19 cellular contexts compared by ENCODE assay signal in genomic region chr15:37001436-37001835, GRCh38.
DNase-seq lines count a peak whose midpoint lies in the region; ATAC-seq and TF ChIP-seq lines count a peak whose summit lies in the region.
"Had no signal": no experiment of that assay in that cellular context is flagged by ENCODE, and none has a peak within 500 bp of the region (broad histone marks: within the 10 kb centered on the region; RNA-seq: fewer than 3 reads in every experiment).

No MANE protein-coding gene starts in this region.

- H3K4me1 ChIP-seq in cardiac muscle cell (ENCODE audit: low read depth) = peaks cover 46% of the 10 kb centered on the region
- peaks cover 0 to 35% (median 8%) of the 10 kb centered on the region in 12 donors for H3K4me1 ChIP-seq in heart left ventricle
- no peaks in the 10 kb centered on the region for H3K4me1 ChIP-seq in GM23248 (ENCODE audit: insufficient read depth)
- H3K4me1 ChIP-seq in spleen = no peaks in the 10 kb centered on the region
- H3K4me1 ChIP-seq: BLaER1 had no signal

- TF ChIP-seq POLR2A in heart left ventricle (IDR thresholded peaks at IDR 0.05) (no peak), spleen (IDR thresholded peaks at IDR 0.05) (no peak)

- ATAC-seq in heart left ventricle = no peak
- ATAC-seq: GM12878 had no signal

- peaks cover 54% of the 10 kb centered on the region for H3K79me2 ChIP-seq in GM23248 (ENCODE audit: insufficient read depth)

- H2AFZ ChIP-seq in GM23248 = no peak overlapping the region

- H3K9ac ChIP-seq in GM23248 = no peak overlapping the region
- H3K9ac ChIP-seq: BLaER1 had no signal

- no peaks in the 10 kb centered on the region for H3F3A ChIP-seq in GM23248 (ENCODE audit: insufficient read depth)

- H3K27me3 ChIP-seq in cardiac muscle cell = no peaks in the 10 kb centered on the region
- H3K27me3 ChIP-seq in heart left ventricle = no peaks in the 10 kb centered on the region
- no peaks in the 10 kb centered on the region for H3K27me3 ChIP-seq in GM23248 (replicated peaks; ENCODE audit: insufficient read depth)
- no peaks in the 10 kb centered on the region for H3K27me3 ChIP-seq in spleen (replicated peaks in 1 of 7)
- H3K27me3 ChIP-seq: BE2C, BLaER1 had no signal

- in situ Hi-C loops in GM23248 (cut with MboI) = no loop called here

- no peaks in the 10 kb centered on the region for H4K20me1 ChIP-seq in GM23248 (ENCODE audit: insufficient read depth)
- H4K20me1 ChIP-seq: BLaER1 had no signal

- TF ChIP-seq CTCF in cardiac muscle cell (IDR thresholded peaks at IDR 0.05; ENCODE audit: low read depth, low read length) = no peak
- no peak for TF ChIP-seq CTCF in heart left ventricle (IDR thresholded peaks at IDR 0.05)
- no peak for TF ChIP-seq CTCF in epithelial cell of esophagus (IDR thresholded peaks at IDR 0.05; ENCODE audit: insufficient read depth, low read depth, low read length, missing control alignments)
- TF ChIP-seq CTCF in spleen (IDR thresholded peaks at IDR 0.05 in 8 of 11, conservative IDR thresholded peaks at IDR 0.05 in 3 of 11) = no peak

- H3K9me3 ChIP-seq in cardiac muscle cell (ENCODE audit: low read depth) = no peaks in the 10 kb centered on the region
- H3K9me3 ChIP-seq in heart left ventricle = peaks cover 0 to 5% (median 0%) of the 10 kb centered on the region in 12 donors
- no peaks in the 10 kb centered on the region for H3K9me3 ChIP-seq in GM23248 (ENCODE audit: low read depth)
- H3K9me3 ChIP-seq in spleen = peaks cover 0 to 9% (median 0%) of the 10 kb centered on the region in 8 donors
- H3K9me3 ChIP-seq: BLaER1 had no signal

- no peak overlapping the region for H3K4me3 ChIP-seq in cardiac muscle cell
- no peak overlapping the region for H3K4me3 ChIP-seq in heart left ventricle
- H3K4me3 ChIP-seq in epithelial cell of esophagus (ENCODE audit: low read length) = no peak overlapping the region
- H3K4me3 ChIP-seq in GM23248 = no peak overlapping the region
- H3K4me3 ChIP-seq in spleen = no peak overlapping the region
- H3K4me3 ChIP-seq: BLaER1, GM12878 had no signal

- H3K27ac ChIP-seq in cardiac muscle cell (peak overlapping the region; percentile 65), heart left ventricle (peak overlapping the region in 1 of 12 donors; percentile 53), GM23248 (no peak overlapping the region), spleen (no peak overlapping the region)
- H3K27ac ChIP-seq: 22Rv1, BLaER1 had no signal

- peaks cover 40% of the 10 kb centered on the region for H3K36me3 ChIP-seq in cardiac muscle cell
- H3K36me3 ChIP-seq in heart left ventricle = peaks cover 0 to 15% (median 4%) of the 10 kb centered on the region in 9 donors
- H3K36me3 ChIP-seq in GM23248 (ENCODE audit: low read depth) = peaks cover 28% of the 10 kb centered on the region
- no peaks in the 10 kb centered on the region for H3K36me3 ChIP-seq in spleen
- H3K36me3 ChIP-seq: BLaER1 had no signal

- no peak overlapping the region for H3K4me2 ChIP-seq in GM23248 (ENCODE audit: unreplicated experiment)
- H3K4me2 ChIP-seq: BLaER1 had no signal

- H3K9me2 ChIP-seq in GM23248 (ENCODE audit: insufficient read depth) = no peaks in the 10 kb centered on the region

- DNase-seq in cardiac muscle cell (ENCODE audit: low read depth in 1 of 2, low spot score in 1 of 2) = no peak
- no peak for DNase-seq in heart left ventricle
- DNase-seq in NCI-H226 = peak; percentile 61
- peak; percentile 27 for DNase-seq in epithelial cell of esophagus (ENCODE audit: low read depth)
- DNase-seq in GM23248 = no peak
- DNase-seq in spleen = no peak
- no peak for DNase-seq in T-helper 1 cell
- DNase-seq: ACHN; C1 segment of cervical spinal cord; CD4-positive, alpha-beta memory T cell; CD4-positive, CD25-positive, alpha-beta regulatory T cell; CD8-positive, alpha-beta memory T cell; COR-L47; DMS79 treated with DMSO at 0.1 percent for 48 hours; GDM1 had no signal

- intact Hi-C loops in heart left ventricle (cut with DNase I) = loop anchor here in 2 of 10 donors (5.0 to 10.0 kb wide), 2 partner anchors 86 to 107 kb away; no protein-coding TSS in a partner anchor
- intact Hi-C loops in spleen (cut with DNase I; ENCODE audit: low total_unique reads) = no loop called here

- WGBS in heart left ventricle, 4 donors = 81 to 96% (median 86%) methylated on average over 1 of the region's 1 CpG
- 66 to 68% methylated on average over 1 of the region's 1 CpG for WGBS in GM23248 (ENCODE audit: low coverage in 1 of 2, low lambda C conversion rate in 2 of 2, missing lambda C conversion rate in 2 of 2), 2 experiments
- WGBS in spleen, 5 donors = 75 to 93% (median 83%) methylated on average over 1 of the region's 1 CpG

Comparison
In these comparisons a context has a peak if more than half of its experiments do, and no peak if none do; other contexts are left out.
1. DNase-seq: peak in NCI-H226 (single experiment) and epithelial cell of esophagus (single experiment); none in cardiac muscle cell (0 of 2), heart left ventricle (0 of 5), GM23248 (single experiment), spleen (single experiment) and T-helper 1 cell (0 of 5).